ENCODE assay signal across 7 cellular contexts in genomic region chr3:99172736-99173657, GRCh38.
DNase-seq lines count a peak whose midpoint lies in the region; ATAC-seq and TF ChIP-seq lines count a peak whose summit lies in the region.

No MANE protein-coding gene starts in this region.

- no peaks in the 10 kb centered on the region for H3K9me2 ChIP-seq in PC-9 (ENCODE audit: insufficient read depth)

- no peak overlapping the region for H3K4me3 ChIP-seq in PC-9
- no peak overlapping the region for H3K4me3 ChIP-seq in mesenchymal stem cell (ENCODE audit: insufficient read depth in 1 of 2, low read depth in 1 of 2, low read length in 2 of 2)

- no peak overlapping the region for H3K9ac ChIP-seq in mesenchymal stem cell (ENCODE audit: low read length)

- no peak overlapping the region for H2BK120ac ChIP-seq in mesenchymal stem cell (ENCODE audit: low read depth, low read length)

- POLR2A ChIA-PET in PC-9 (lab: Charles Lee; ENCODE audit: unreplicated experiment), result interaction anchor here (0.6 kb wide), 1 partner anchor 175 kb away, joined by 3 read pairs; no protein-coding TSS in a partner anchor

- no peaks in the 10 kb centered on the region for H3K79me1 ChIP-seq in mesenchymal stem cell (replicated peaks; ENCODE audit: low read length, poor library complexity, severe bottlenecking)

- H3K36me3 ChIP-seq in PC-9 (ENCODE audit: low read depth) (no peaks in the 10 kb centered on the region), mesenchymal stem cell (ENCODE audit: control insufficient read depth in 1 of 2, insufficient read depth in 2 of 2, low read depth in 1 of 2, low read length in 2 of 2) (no peaks in the 10 kb centered on the region)

- DNase-seq in DMS153 treated with DMSO at 0.1 percent for 48 hours (lab: John Stamatoyannopoulos, UW; ENCODE audit: unreplicated experiment) (peak; percentile 2), HPDE6-E6E7 (ENCODE audit: extremely low spot score) (peak; percentile 17), PC-9 (peak; percentile 58 to 59), dedifferentiated amniotic fluid mesenchymal stem cell (ENCODE audit: extremely low spot score) (peak; percentile 81), mesenchymal stem cell (peak; percentile 70)

- H4K91ac ChIP-seq in mesenchymal stem cell (ENCODE audit: low read length), result no peak overlapping the region

- H2AFZ ChIP-seq in PC-9 (peak overlapping the region; percentile 6; the same call in 1 of the 2 replicates), mesenchymal stem cell (ENCODE audit: low read depth, low read length) (no peak overlapping the region)

- no peaks in the 10 kb centered on the region for H4K20me1 ChIP-seq in PC-9 (ENCODE audit: insufficient read depth)

- H3K18ac ChIP-seq in mesenchymal stem cell (ENCODE audit: low read depth in 1 of 2, low read length in 2 of 2), result no peak overlapping the region

- H3K4me1 ChIP-seq in PC-9 (replicated peaks; ENCODE audit: insufficient read depth) (no peaks in the 10 kb centered on the region), mesenchymal stem cell (ENCODE audit: control insufficient read depth, insufficient read depth, low read depth, low read length) (peaks cover 3% of the 10 kb centered on the region)

- peak overlapping the region; percentile 33 for H2AK5ac ChIP-seq in mesenchymal stem cell (ENCODE audit: low read length, severe bottlenecking)

- no peak overlapping the region for H3K14ac ChIP-seq in mesenchymal stem cell (ENCODE audit: low read length in 2 of 2)

- no peaks in the 10 kb centered on the region for H3F3A ChIP-seq in PC-9 (ENCODE audit: insufficient read depth, low read depth)

- intact Hi-C loops in PC-9 (cut with micrococcal nuclease; ENCODE audit: unreplicated experiment), result loop anchor here (1.0 to 5.0 kb wide), 5 partner anchors 59 to 579 kb away; no protein-coding TSS in a partner anchor

- H3K4me2 ChIP-seq in PC-9 (no peak overlapping the region), mesenchymal stem cell (ENCODE audit: low read length, poor library complexity, severe bottlenecking) (no peak overlapping the region)

- peak overlapping the region; percentile 19 for H4K8ac ChIP-seq in mesenchymal stem cell (ENCODE audit: low read length)

- CTCF ChIA-PET in PC-9 (lab: Charles Lee), result interaction anchor here (0.5 to 1.7 kb wide), 6 partner anchors 150 to 1081 kb away, joined by 3 to 10 read pairs (median 4); partner anchors contain the start of gene DCBLD2

- H2BK15ac ChIP-seq in mesenchymal stem cell (ENCODE audit: low read depth, poor library complexity, severe bottlenecking), result no peak overlapping the region

- H3K27ac ChIP-seq in PC-9, result no peak overlapping the region
- H3K27ac ChIP-seq in mesenchymal stem cell (ENCODE audit: low read length, poor library complexity, severe bottlenecking), result no peak overlapping the region

- ATAC-seq in GM19324 (IDR thresholded peaks at IDR 0.05; ENCODE audit: low FRiP score, unreplicated experiment) (peak; percentile 60), HG03565 (IDR thresholded peaks at IDR 0.05; ENCODE audit: unreplicated experiment) (no peak)

- no peaks in the 10 kb centered on the region for H3K27me3 ChIP-seq in PC-9 (ENCODE audit: insufficient read depth, low read depth)
- H3K27me3 ChIP-seq in mesenchymal stem cell (ENCODE audit: control insufficient read depth in 1 of 2, insufficient read depth in 1 of 2, low read length in 2 of 2), result no peaks in the 10 kb centered on the region

- H3K4ac ChIP-seq in mesenchymal stem cell (ENCODE audit: low read depth in 1 of 2, low read length in 2 of 2), result no peak overlapping the region

- H3K23ac ChIP-seq in mesenchymal stem cell (ENCODE audit: low read length in 2 of 2), result no peak overlapping the region

- no peaks in the 10 kb centered on the region for H3K79me2 ChIP-seq in PC-9 (ENCODE audit: low read depth)

- H2BK12ac ChIP-seq in mesenchymal stem cell (ENCODE audit: low read length in 2 of 2), result peak overlapping the region in 1 of 2 experiments; percentile 76

- no TSS peak for BruUV-seq in PC-9 (replicated peaks; lab: Mats Ljungman, UMichigan)

- WGBS in mesenchymal stem cell, result 44% methylated on average over 5 of the region's 5 CpGs

- H3K9me3 ChIP-seq in PC-9 (ENCODE audit: insufficient read depth, low read depth), result no peaks in the 10 kb centered on the region
- H3K9me3 ChIP-seq in mesenchymal stem cell (ENCODE audit: control insufficient read depth, low read length), result peaks cover 3% of the 10 kb centered on the region

- H2BK5ac ChIP-seq in mesenchymal stem cell (ENCODE audit: low read depth, low read length, poor library complexity, severe bottlenecking), result no peak overlapping the region

- peak; percentile 97 for TF ChIP-seq CTCF in PC-9 (conservative IDR thresholded peaks at IDR 0.05)

Comparison
In these comparisons a context has a peak if more than half of its experiments do, and no peak if none do; other contexts are left out.
1. DNase-seq: peak in every context shown above with its lines; median percentile 81 in dedifferentiated amniotic fluid mesenchymal stem cell; 70 in mesenchymal stem cell; 58 in PC-9; 17 in HPDE6-E6E7; 2 in DMS153 treated with DMSO at 0.1 percent for 48 hours.